In genomic region chr1:16946185-16946584, GRCh38 we compare ENCODE assay signal across 8 cellular contexts. TPM values are rescaled to one million over a fixed set of nuclear protein-coding genes. Genes with fewer than 3 reads are reported as not detected.
"Had no signal": no experiment of that assay in that cellular context is flagged by ENCODE, and none has a peak within 500 bp of the region (broad histone marks: within the 10 kb centered on the region; RNA-seq: fewer than 3 reads in every experiment).

No MANE protein-coding gene starts in this region.

RNA-seq across cellular contexts. Expression of gene MFAP2, which starts 34.2 kb away (rescaled TPM):
- total RNA-seq: mononuclear cell had no signal

RNA-seq across cellular contexts. Expression of gene RNU1-2, which starts 50.4 kb away (rescaled TPM):
- total RNA-seq: fibroblast of villous mesenchyme had no signal
- polyA plus RNA-seq: esophagus, fibroblast of lung, foreskin keratinocyte, heart right ventricle, lung, mammary epithelial cell had no signal
